In the genomic region with DNA sequence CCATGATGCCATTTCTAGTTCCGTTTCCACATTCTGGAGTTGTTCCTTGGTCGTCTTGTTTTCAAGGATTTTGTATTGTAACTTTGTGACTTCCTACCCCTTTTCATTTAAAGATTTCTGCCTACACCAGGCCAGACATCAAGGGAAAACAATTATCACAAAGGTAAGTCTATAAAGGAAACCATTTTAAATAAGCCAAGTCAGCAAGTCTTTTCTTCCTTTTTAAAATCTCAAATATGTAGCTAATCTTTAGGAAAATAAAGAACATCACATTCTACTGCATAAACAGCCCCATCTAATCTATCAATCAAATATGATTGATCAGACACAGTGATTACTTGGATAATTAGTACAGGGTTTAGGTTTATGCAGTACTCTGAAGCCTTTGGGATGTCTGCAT, we compare ENCODE assay signal across 29 cellular contexts.
"Had no signal": no experiment of that assay in that cellular context is flagged by ENCODE, and none has a peak within 500 bp of the region (broad histone marks: within the 10 kb centered on the region; RNA-seq: fewer than 3 reads in every experiment).

No MANE protein-coding gene starts in this region.

- H3K36me3 ChIP-seq: neural progenitor cell, ovary, right atrium auricular region, spleen, stomach, thoracic aorta, thyroid gland, tibial nerve, upper lobe of left lung had no signal

- H3K4me3 ChIP-seq: neural progenitor cell, ovary, right atrium auricular region, skin epidermis, smooth muscle cell, spleen, stomach, thoracic aorta, thyroid gland, tibial nerve, upper lobe of left lung had no signal

- ATAC-seq: naive thymus-derived CD8-positive, alpha-beta T cell; natural killer cell treated with Interleukin-12 subunit alpha and Interleukin-12 subunit beta and Interleukin-15 and Interleukin-18, amount 100 ng/mL, for 72 hours; sciatic nerve; stimulated activated memory B cell treated with anti-CD40 and anti-IgM and Interleukin-4, amounts not matched to agents 10 μg/mL and 1 μg/mL and 100 μg/mL, for 72 hours had no signal

- H3K27ac ChIP-seq: neural progenitor cell, ovary, parathyroid adenoma, right atrium auricular region, skin epidermis, spleen, stomach, thoracic aorta, thyroid gland, tibial nerve, upper lobe of left lung had no signal

- H3K9ac ChIP-seq: neural progenitor cell, parathyroid adenoma had no signal

- H3K27me3 ChIP-seq: ovary, thyroid gland, upper lobe of left lung had no signal

- H3K36me3 Mint-ChIP-seq: naive B cell; naive thymus-derived CD8-positive, alpha-beta T cell; natural killer cell treated with Interleukin-12 subunit alpha and Interleukin-12 subunit beta and Interleukin-15 and Interleukin-18, amount 100 ng/mL, for 72 hours; neural progenitor cell; stimulated activated memory B cell treated with anti-CD40 and anti-IgM and Interleukin-4, amounts not matched to agents 10 μg/mL and 1 μg/mL and 100 μg/mL, for 72 hours had no signal

- H3K27ac Mint-ChIP-seq: naive thymus-derived CD8-positive, alpha-beta T cell; natural killer cell treated with Interleukin-12 subunit alpha and Interleukin-12 subunit beta and Interleukin-15 and Interleukin-18, amount 100 ng/mL, for 72 hours; nephron progenitor cell; neural progenitor cell; progenitor cell of endocrine pancreas; stimulated activated memory B cell treated with anti-CD40 and anti-IgM and Interleukin-4, amounts not matched to agents 10 μg/mL and 1 μg/mL and 100 μg/mL, for 72 hours; stimulated activated naive CD8-positive, alpha-beta T cell treated with anti-CD3 and anti-CD28 coated beads, Interleukin-15, Interleukin-2, amounts not matched to agents 100 ng/mL and 50 ng/mL, for 24 hours had no signal

- H3K4me1 ChIP-seq: parathyroid adenoma, right atrium auricular region, thyroid gland, upper lobe of left lung had no signal

- H3K27me3 Mint-ChIP-seq: stimulated activated memory B cell treated with anti-CD40 and anti-IgM and Interleukin-4, amounts not matched to agents 10 μg/mL and 1 μg/mL and 100 μg/mL, for 72 hours had no signal

- H3K4me3 Mint-ChIP-seq: naive B cell; naive thymus-derived CD8-positive, alpha-beta T cell; natural killer cell treated with Interleukin-12 subunit alpha and Interleukin-12 subunit beta and Interleukin-15 and Interleukin-18, amount 100 ng/mL, for 72 hours; nephron progenitor cell; neural progenitor cell; stimulated activated memory B cell treated with anti-CD40 and anti-IgM and Interleukin-4, amounts not matched to agents 10 μg/mL and 1 μg/mL and 100 μg/mL, for 72 hours; stimulated activated naive CD8-positive, alpha-beta T cell treated with anti-CD3 and anti-CD28 coated beads, Interleukin-15, Interleukin-2, amounts not matched to agents 100 ng/mL and 50 ng/mL, for 24 hours had no signal

- H3K4me2 ChIP-seq: smooth muscle cell had no signal

- H2AFZ ChIP-seq: parathyroid adenoma had no signal

- DNase-seq: naive B cell; naive thymus-derived CD8-positive, alpha-beta T cell; nephron progenitor cell; occipital lobe; ovary; posterior cingulate gyrus; spleen; stimulated activated CD4-positive, alpha-beta T cell treated with anti-CD3 and anti-CD28 coated beads, Interleukin-12 subunit alpha, Interleukin-12 subunit beta, amount 100 ng/mL, for 4 hours; stimulated activated CD4-positive, alpha-beta T cell treated with anti-CD3 and anti-CD28 coated beads, Interleukin-1b, Interleukin-23, amount 100 ng/mL, for 48 hours; stimulated activated CD4-positive, alpha-beta T cell treated with anti-CD3 and anti-CD28 coated beads, Interleukin-4, amount 100 ng/mL, for 1 hour; stimulated activated CD4-positive, alpha-beta T cell treated with anti-CD3 and anti-CD28 coated beads, Interleukin-4, amount 100 ng/mL, for 4 hours; stimulated activated CD8-positive, alpha-beta memory T cell treated with anti-CD3 and anti-CD28 coated beads, Interleukin-4, amount 100 ng/mL, for 48 hours; stimulated activated naive CD4-positive, alpha-beta T cell treated with Interleukin-2 at 50 U/mL for 16 hours; stomach; thyroid gland; trophoblast cell; upper lobe of left lung had no signal

- H3K9me3 ChIP-seq: ovary, right atrium auricular region, spleen, stomach, thoracic aorta, thyroid gland, tibial nerve, upper lobe of left lung had no signal

- H3K79me2 ChIP-seq: parathyroid adenoma had no signal

- H3K9me3 Mint-ChIP-seq: naive B cell; naive thymus-derived CD8-positive, alpha-beta T cell; natural killer cell treated with Interleukin-12 subunit alpha and Interleukin-12 subunit beta and Interleukin-15 and Interleukin-18, amount 100 ng/mL, for 72 hours; nephron progenitor cell; neural progenitor cell; stimulated activated memory B cell treated with anti-CD40 and anti-IgM and Interleukin-4, amounts not matched to agents 10 μg/mL and 1 μg/mL and 100 μg/mL, for 72 hours; stimulated activated naive CD8-positive, alpha-beta T cell treated with anti-CD3 and anti-CD28 coated beads, Interleukin-15, Interleukin-2, amounts not matched to agents 100 ng/mL and 50 ng/mL, for 24 hours had no signal
